8 cellular contexts compared by ENCODE assay signal in the genomic region with DNA sequence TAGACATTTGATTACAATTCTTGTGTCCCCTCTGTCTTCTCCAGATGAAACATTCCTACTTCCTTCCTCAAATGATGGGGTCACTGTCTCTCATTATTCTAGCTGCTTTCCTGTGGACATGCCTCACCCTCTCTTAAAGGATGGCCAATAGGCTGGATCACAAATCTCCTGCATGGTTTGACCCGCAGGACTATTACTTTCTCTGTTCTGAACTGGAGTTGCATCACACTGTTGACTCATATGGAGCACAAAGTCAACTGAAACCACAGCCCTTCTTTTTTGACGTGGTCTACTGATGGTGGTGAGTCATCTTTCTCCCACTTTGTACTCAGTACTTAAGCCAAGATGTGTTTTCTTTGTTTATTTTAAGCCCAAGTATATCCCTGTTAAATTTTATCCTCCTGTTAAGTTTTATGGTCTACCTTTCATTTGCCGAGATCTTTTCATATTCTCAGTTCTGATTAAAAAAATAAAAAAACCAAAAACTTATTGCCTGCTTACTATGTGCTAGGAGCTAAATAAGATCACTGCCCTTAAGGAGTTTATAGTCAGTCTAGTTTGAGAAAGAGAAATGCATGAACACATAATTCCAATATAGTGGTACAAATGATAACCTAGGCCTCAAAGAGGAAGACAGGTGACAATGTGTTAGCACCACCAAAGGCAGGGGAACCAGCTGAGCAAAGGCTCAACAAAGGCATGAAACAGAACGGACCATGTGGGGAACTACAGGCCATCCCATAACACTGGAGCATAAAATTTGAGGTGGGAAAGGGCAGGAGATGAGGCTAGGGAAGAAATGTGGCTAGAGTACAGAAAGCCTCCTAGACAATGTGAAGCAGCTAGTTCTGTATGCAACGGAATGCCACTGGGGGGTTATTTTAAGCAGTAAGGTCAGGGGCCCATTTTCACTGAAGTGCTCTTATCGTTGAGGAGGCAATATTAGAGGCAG.
A peak's percentile ranks its signal among the peaks of the same experiment; 100 is the strongest.
DNase-seq lines count a peak whose midpoint lies in the region; ATAC-seq and TF ChIP-seq lines count a peak whose summit lies in the region.

No MANE protein-coding gene starts in this region.

- no peaks in the 10 kb centered on the region for H3K27me3 Mint-ChIP-seq in activated CD4-positive, alpha-beta T cell treated with anti-CD3 and anti-CD28 coated beads for 36 hours

- no peaks in the 10 kb centered on the region for H3K9me3 Mint-ChIP-seq in activated CD4-positive, alpha-beta T cell treated with anti-CD3 and anti-CD28 coated beads for 36 hours (ENCODE audit: low read depth)

- H3K4me3 Mint-ChIP-seq in activated CD4-positive, alpha-beta T cell treated with anti-CD3 and anti-CD28 coated beads for 36 hours = peak overlapping the region; percentile 1

- CTCF ChIA-PET in activated CD4-positive, alpha-beta T cell treated with anti-CD3 and anti-CD28 coated beads for 36 hours (lab: Charles Lee) = interaction anchor here (0.6 to 1.9 kb wide), 3 partner anchors 191 to 346 kb away, joined by 4 to 5 read pairs (median 4); no protein-coding TSS in a partner anchor

- H3K9me3 ChIP-seq in MM.1S (replicated peaks; ENCODE audit: insufficient read depth, low read length) (no peaks in the 10 kb centered on the region), smooth muscle cell (replicated peaks; ENCODE audit: low read depth) (no peaks in the 10 kb centered on the region)

- no peak overlapping the region for H3K4me3 ChIP-seq in HFF-Myc (replicated peaks; ENCODE audit: low read depth, low read length)
- no peak overlapping the region for H3K4me3 ChIP-seq in MM.1S (ENCODE audit: low read length)
- no peak overlapping the region for H3K4me3 ChIP-seq in smooth muscle cell

- POLR2A ChIA-PET in activated CD4-positive, alpha-beta T cell treated with anti-CD3 and anti-CD28 coated beads for 36 hours (lab: Charles Lee) = interaction anchor here (1.2 kb wide), 1 partner anchor 132 kb away, joined by 4 read pairs; no protein-coding TSS in a partner anchor

- H3K79me2 ChIP-seq in MM.1S (ENCODE audit: low read length) = no peaks in the 10 kb centered on the region
- H3K79me2 ChIP-seq in smooth muscle cell (ENCODE audit: low read depth) = no peaks in the 10 kb centered on the region

- intact Hi-C loops in activated CD4-positive, alpha-beta T cell treated with anti-CD3 and anti-CD28 coated beads for 36 hours (cut with DNase I, micrococcal nuclease) = loop anchor here (1.0 to 10.0 kb wide), 5 partner anchors 122 to 261 kb away; no protein-coding TSS in a partner anchor

- peaks cover 2% of the 10 kb centered on the region; the same call in 1 of the 2 replicates for H3K36me3 ChIP-seq in MM.1S (replicated peaks; ENCODE audit: insufficient read depth, low read length)
- no peaks in the 10 kb centered on the region for H3K36me3 ChIP-seq in smooth muscle cell (ENCODE audit: low read depth)

- peak; percentile 49 for DNase-seq in activated CD4-positive, alpha-beta T cell treated with anti-CD3 and anti-CD28 coated beads for 36 hours
- DNase-seq in activated CD4-positive, alpha-beta T cell treated with anti-CD3 and anti-CD28 coated beads, Interleukin-2, amount 50 U/mL, for 1 hour = no peak
- DNase-seq in HFF-Myc (ENCODE audit: extremely low read depth, low read depth) (peak; percentile 98), MM.1S (peak; percentile 46), activated T-cell treated with anti-CD3 and anti-CD28 coated beads for 48 hours (ENCODE audit: low read depth) (peak; percentile 4), glomerular visceral epithelial cell (ENCODE audit: extremely low spot score) (peak; percentile 85), smooth muscle cell (lab: John Stamatoyannopoulos, UW; ENCODE audit: unreplicated experiment) (no peak), germinal center (ENCODE audit: low spot score) (no peak)

- H3K27ac Mint-ChIP-seq in activated CD4-positive, alpha-beta T cell treated with anti-CD3 and anti-CD28 coated beads for 36 hours = peak overlapping the region; percentile 96

- H3K9ac ChIP-seq in MM.1S (ENCODE audit: low read length) (no peak overlapping the region), smooth muscle cell (ENCODE audit: low read depth) (peak overlapping the region; percentile 64)

- TF ChIP-seq CTCF in HFF-Myc (IDR thresholded peaks at IDR 0.05; ENCODE audit: low read depth, low read length, missing control alignments) = no peak
- no peak for TF ChIP-seq CTCF in MM.1S (IDR thresholded peaks at IDR 0.05; ENCODE audit: low read length)
- no peak for TF ChIP-seq CTCF in smooth muscle cell (IDR thresholded peaks at IDR 0.05; ENCODE audit: borderline replicate concordance, insufficient read depth, poor library complexity, severe bottlenecking)

- peaks cover 39% of the 10 kb centered on the region for H3K36me3 Mint-ChIP-seq in activated CD4-positive, alpha-beta T cell treated with anti-CD3 and anti-CD28 coated beads for 36 hours (ENCODE audit: low read depth)

- H2AFZ ChIP-seq in MM.1S (ENCODE audit: low read length) (no peak overlapping the region), smooth muscle cell (ENCODE audit: low read depth) (no peak overlapping the region)

- H3K4me2 ChIP-seq in MM.1S (ENCODE audit: low read depth, low read length) = no peak overlapping the region
- peak overlapping the region; percentile 35 for H3K4me2 ChIP-seq in smooth muscle cell

- peak; percentile 98 for ATAC-seq in activated CD4-positive, alpha-beta T cell treated with anti-CD3 and anti-CD28 coated beads for 36 hours

- H3K4me1 Mint-ChIP-seq in activated CD4-positive, alpha-beta T cell treated with anti-CD3 and anti-CD28 coated beads for 36 hours = peaks cover 21% of the 10 kb centered on the region

- H4K20me1 ChIP-seq in MM.1S (ENCODE audit: insufficient read depth, low read length) = no peaks in the 10 kb centered on the region
- H4K20me1 ChIP-seq in smooth muscle cell (ENCODE audit: low read depth) = no peaks in the 10 kb centered on the region

- 39% methylated on average over 6 of the region's 6 CpGs for WGBS in smooth muscle cell (ENCODE audit: low lambda C conversion rate)

- H3K27ac ChIP-seq in MM.1S (ENCODE audit: low read length) (peak overlapping the region; percentile 19; the same call in 1 of the 2 replicates), smooth muscle cell (ENCODE audit: low read depth) (peak overlapping the region; percentile 92)

- no peaks in the 10 kb centered on the region for H3K9me2 ChIP-seq in MM.1S (replicated peaks; ENCODE audit: insufficient read depth, low read length)

- H3K27me3 ChIP-seq in MM.1S (replicated peaks; ENCODE audit: insufficient read depth, low read length) = no peaks in the 10 kb centered on the region
- H3K27me3 ChIP-seq in smooth muscle cell (ENCODE audit: low read depth) = no peaks in the 10 kb centered on the region

- H3F3A ChIP-seq in MM.1S (ENCODE audit: insufficient read depth, low read length) (no peaks in the 10 kb centered on the region), smooth muscle cell (ENCODE audit: low read depth) (peaks cover 10% of the 10 kb centered on the region)

- peaks cover 16% of the 10 kb centered on the region for H3K4me1 ChIP-seq in MM.1S (ENCODE audit: low read length)
- peaks cover 8% of the 10 kb centered on the region for H3K4me1 ChIP-seq in smooth muscle cell (ENCODE audit: low read depth)

Comparison
In these comparisons a context has a peak if more than half of its experiments do, and no peak if none do; other contexts are left out.
1. DNase-seq: peak in activated CD4-positive, alpha-beta T cell treated with anti-CD3 and anti-CD28 coated beads for 36 hours (single experiment), HFF-Myc (single experiment), MM.1S (single experiment), activated T-cell treated with anti-CD3 and anti-CD28 coated beads for 48 hours (single experiment) and glomerular visceral epithelial cell (single experiment); none in activated CD4-positive, alpha-beta T cell treated with anti-CD3 and anti-CD28 coated beads, Interleukin-2, amount 50 U/mL, for 1 hour (single experiment), smooth muscle cell (single experiment) and germinal center (single experiment).